13 cellular contexts compared by ENCODE assay signal in the genomic region with DNA sequence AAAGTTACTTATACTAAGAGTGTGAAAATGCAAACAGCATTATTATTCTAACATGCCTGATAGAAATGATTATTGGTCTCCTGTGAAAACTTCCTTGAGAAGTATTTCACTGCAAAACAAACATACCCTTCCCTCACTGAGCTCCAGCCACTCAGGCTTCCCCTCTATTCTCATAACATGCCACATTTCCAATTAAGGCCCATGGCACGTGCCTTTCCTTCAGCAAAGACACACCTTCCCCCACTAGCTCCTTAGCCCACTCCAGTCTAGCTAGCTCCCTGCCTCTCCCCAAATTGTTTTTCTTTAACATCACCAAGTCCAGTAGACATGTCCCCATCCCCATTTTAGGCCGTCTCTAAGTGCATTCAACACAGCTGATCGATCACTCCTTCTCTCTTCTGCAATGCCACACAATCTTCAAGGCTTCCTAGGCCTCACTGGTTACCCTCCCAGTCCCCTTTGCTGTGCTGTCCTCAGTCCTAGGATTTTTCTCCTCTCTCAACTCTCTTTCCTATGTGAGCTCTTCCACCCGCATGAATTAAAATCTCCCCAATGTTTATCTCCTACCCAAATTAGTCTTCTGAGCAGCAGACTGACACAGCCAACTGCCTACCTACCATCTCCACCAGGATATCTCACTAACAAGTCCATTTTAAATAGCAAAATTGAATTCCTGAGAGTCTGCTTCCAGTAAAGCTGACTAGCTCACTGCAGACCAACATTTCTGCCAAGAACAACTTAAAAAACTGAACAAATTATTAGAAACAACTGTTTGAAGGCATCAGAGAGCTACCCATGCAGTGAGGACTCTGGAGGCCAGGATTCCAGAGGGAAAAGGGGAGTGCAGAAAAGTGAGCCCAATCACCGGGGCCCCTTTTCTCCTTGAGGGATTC. TPM values are rescaled to one million over a fixed set of nuclear protein-coding genes. Genes with fewer than 3 reads are reported as not detected.
A peak's percentile ranks its signal among the peaks of the same experiment; 100 is the strongest.
DNase-seq lines count a peak whose midpoint lies in the region; ATAC-seq and TF ChIP-seq lines count a peak whose summit lies in the region.
"Had no signal": no experiment of that assay in that cellular context is flagged by ENCODE, and none has a peak within 500 bp of the region (broad histone marks: within the 10 kb centered on the region; RNA-seq: fewer than 3 reads in every experiment).

No MANE protein-coding gene starts in this region.

- POLR2A ChIA-PET in naive thymus-derived CD8-positive, alpha-beta T cell (lab: Charles Lee): interaction anchor here (1.3 kb wide), 1 partner anchor 12 kb away, joined by 4 read pairs; no protein-coding TSS in a partner anchor

- H3K27me3 Mint-ChIP-seq in naive thymus-derived CD8-positive, alpha-beta T cell: peaks cover 0 to 1% (median 0%) of the 10 kb centered on the region in 5 donors

- peak overlapping the region in 3 of 4 donors; percentile 61 to 67 (median 64) for H3K27ac ChIP-seq in gastroesophageal sphincter
- H3K27ac ChIP-seq in parathyroid adenoma: peak overlapping the region; percentile 17
- H3K27ac ChIP-seq: epithelial cell of prostate had no signal

- no peak overlapping the region for H3K4me2 ChIP-seq in parathyroid adenoma (ENCODE audit: low read length)

- DNase-seq in Right ventricle myocardium inferior (ENCODE audit: missing footprints) (no peak), cardiac septum (ENCODE audit: low spot score) (no peak), DMS79 treated with DMSO at 0.1 percent for 48 hours (lab: John Stamatoyannopoulos, UW) (no peak), midbrain (lab: John Stamatoyannopoulos, UW) (no peak)
- no peak for DNase-seq in naive thymus-derived CD8-positive, alpha-beta T cell
- DNase-seq: activated CD8-positive, alpha-beta T cell treated with anti-CD3 and anti-CD28 coated beads, Interleukin-2, amount 10 ng/mL, durations not matched to agents 7 days and 5 days; EL had no signal

- no peaks in the 10 kb centered on the region for H3K36me3 Mint-ChIP-seq in naive thymus-derived CD8-positive, alpha-beta T cell
- H3K36me3 Mint-ChIP-seq: activated naive CD8-positive, alpha-beta T cell had no signal

- H3K4me1 ChIP-seq in gastroesophageal sphincter (peaks cover 0 to 80% (median 24%) of the 10 kb centered on the region in 3 donors), parathyroid adenoma (peaks cover 5% of the 10 kb centered on the region)

- 59 to 61% methylated on average over 5 of the region's 5 CpGs for WGBS in gastroesophageal sphincter (ENCODE audit: low coverage in 1 of 2), 2 donors

- H3K9me3 ChIP-seq in gastroesophageal sphincter: no peaks in the 10 kb centered on the region
- no peaks in the 10 kb centered on the region for H3K9me3 ChIP-seq in parathyroid adenoma (ENCODE audit: control insufficient read depth, low read length)

- H2AFZ ChIP-seq in parathyroid adenoma: no peak overlapping the region

- H3K4me3 ChIP-seq in gastroesophageal sphincter (no peak overlapping the region), parathyroid adenoma (ENCODE audit: low read depth, low read length) (no peak overlapping the region)

- ATAC-seq in Right ventricle myocardium inferior (peak; percentile 29), gastroesophageal sphincter (peak; percentile 9), HG02798 (IDR thresholded peaks at IDR 0.05; ENCODE audit: poor library complexity, unreplicated experiment) (no peak)
- no peak for ATAC-seq in naive thymus-derived CD8-positive, alpha-beta T cell
- ATAC-seq: activated CD8-positive, alpha-beta T cell treated with anti-CD3 and anti-CD28 coated beads, Interleukin-2, amount 10 ng/mL, durations not matched to agents 7 days and 5 days; left lobe of liver had no signal

- no peaks in the 10 kb centered on the region for H3K9me3 Mint-ChIP-seq in naive thymus-derived CD8-positive, alpha-beta T cell

- H3K27me3 ChIP-seq in gastroesophageal sphincter (no peaks in the 10 kb centered on the region), parathyroid adenoma (ENCODE audit: control insufficient read depth, insufficient read depth, low read length) (no peaks in the 10 kb centered on the region)

- H3K4me3 Mint-ChIP-seq in naive thymus-derived CD8-positive, alpha-beta T cell: no peak overlapping the region
- H3K4me3 Mint-ChIP-seq: activated CD8-positive, alpha-beta T cell treated with anti-CD3 and anti-CD28 coated beads, Interleukin-2, amount 10 ng/mL, durations not matched to agents 7 days and 5 days; activated naive CD8-positive, alpha-beta T cell had no signal

- no peak overlapping the region for H3K9ac ChIP-seq in parathyroid adenoma

- TF ChIP-seq EP300 in gastroesophageal sphincter (IDR thresholded peaks at IDR 0.05): no peak

- peak overlapping the region in 4 of 10 donors; percentile 4 to 42 (median 28) for H3K27ac Mint-ChIP-seq in naive thymus-derived CD8-positive, alpha-beta T cell
- H3K27ac Mint-ChIP-seq: activated CD8-positive, alpha-beta T cell treated with anti-CD3 and anti-CD28 coated beads, Interleukin-2, amount 10 ng/mL, durations not matched to agents 7 days and 5 days; activated naive CD8-positive, alpha-beta T cell had no signal

- H3K36me3 ChIP-seq in gastroesophageal sphincter (no peaks in the 10 kb centered on the region), parathyroid adenoma (ENCODE audit: control insufficient read depth, insufficient read depth, low read length) (no peaks in the 10 kb centered on the region)

- TF ChIP-seq CTCF in gastroesophageal sphincter (IDR thresholded peaks at IDR 0.05): no peak
- no peak for TF ChIP-seq CTCF in parathyroid adenoma (IDR thresholded peaks at IDR 0.05)

- TF ChIP-seq POLR2A in gastroesophageal sphincter (IDR thresholded peaks at IDR 0.05): no peak

- H3K79me2 ChIP-seq in parathyroid adenoma: peaks cover 9% of the 10 kb centered on the region

- H3K4me1 Mint-ChIP-seq in naive thymus-derived CD8-positive, alpha-beta T cell: peaks cover 19 to 48% (median 24%) of the 10 kb centered on the region in 4 donors

- intact Hi-C loops in Right ventricle myocardium inferior (cut with DNase I) (loop anchor here (2.0 kb wide), 1 partner anchor 34 kb away; no protein-coding TSS in a partner anchor), cardiac septum (cut with DNase I) (loop anchor here (5.0 kb wide), 1 partner anchor 57 kb away; no protein-coding TSS in a partner anchor)

RNA-seq across cellular contexts. Expression of gene CYTH3, which starts 11.9 kb away (rescaled TPM):
- 30.3 TPM for total RNA-seq in Right ventricle myocardium inferior
- total RNA-seq in cardiac septum: 24.9 TPM
- 10 to 100 TPM; 25.8 to 61.9 (median 39.4) TPM for total RNA-seq in gastroesophageal sphincter
- total RNA-seq in naive thymus-derived CD8-positive, alpha-beta T cell: 1 to 10 TPM; 8.1 to 8.6 TPM
- polyA plus RNA-seq in naive thymus-derived CD8-positive, alpha-beta T cell: 1 to 10 TPM in 2 of 3 donors, under 1 TPM in 1; 0.77 to 4.1 (median 2.1) TPM

Comparison
In these comparisons a context has a peak if more than half of its experiments do, and no peak if none do; other contexts are left out.
1. ATAC-seq: peak in Right ventricle myocardium inferior (single experiment) and gastroesophageal sphincter (single experiment); none in naive thymus-derived CD8-positive, alpha-beta T cell (0 of 2) and HG02798 (single experiment).